ENCODE assay signal across 21 cellular contexts in genomic region chr9:97911528-97911927, GRCh38. TPM values are rescaled to one million over a fixed set of nuclear protein-coding genes. Genes with fewer than 3 reads are reported as not detected.
DNase-seq lines count a peak whose midpoint lies in the region; ATAC-seq and TF ChIP-seq lines count a peak whose summit lies in the region.
"Had no signal": no experiment of that assay in that cellular context is flagged by ENCODE, and none has a peak within 500 bp of the region (broad histone marks: within the 10 kb centered on the region; RNA-seq: fewer than 3 reads in every experiment).

No MANE protein-coding gene starts in this region.

- no peaks in the 10 kb centered on the region for H3K27me3 ChIP-seq in CD4-positive, alpha-beta T cell (ENCODE audit: control insufficient read depth, insufficient read depth, low read length)
- H3K27me3 ChIP-seq in CD8-positive, alpha-beta T cell (ENCODE audit: insufficient read depth, low read length), result no peaks in the 10 kb centered on the region
- H3K27me3 ChIP-seq in naive thymus-derived CD4-positive, alpha-beta T cell (ENCODE audit: control insufficient read depth in 2 of 2, insufficient read depth in 2 of 2, low read length in 2 of 2), result no peaks in the 10 kb centered on the region

- POLR2A ChIA-PET in CD4-positive, alpha-beta T cell (lab: Charles Lee), result interaction anchor here (2.8 kb wide), 1 partner anchor 10 kb away, joined by 19 read pairs; the partner anchor contains the start of gene TRMO
- POLR2A ChIA-PET in CD8-positive, alpha-beta T cell (lab: Charles Lee), result interaction anchor here (4.1 kb wide), 1 partner anchor 10 kb away, joined by 27 read pairs; the partner anchor contains the start of gene TRMO
- POLR2A ChIA-PET in naive thymus-derived CD4-positive, alpha-beta T cell (lab: Charles Lee), result interaction anchor here (0.8 to 19.7 kb wide), 5 partner anchors 6 to 199 kb away, joined by 3 to 715 read pairs (median 3); partner anchors contain the start of gene TRMO

- H3K4me3 Mint-ChIP-seq in CD4-positive, alpha-beta T cell, result no peak overlapping the region
- H3K4me3 Mint-ChIP-seq in CD8-positive, alpha-beta T cell, result no peak overlapping the region
- no peak overlapping the region for H3K4me3 Mint-ChIP-seq in naive thymus-derived CD4-positive, alpha-beta T cell
- H3K4me3 Mint-ChIP-seq: GM23338 had no signal

- peak overlapping the region; percentile 96 for H3K27ac Mint-ChIP-seq in CD4-positive, alpha-beta T cell
- peak overlapping the region; percentile 90 for H3K27ac Mint-ChIP-seq in CD8-positive, alpha-beta T cell
- H3K27ac Mint-ChIP-seq in naive thymus-derived CD4-positive, alpha-beta T cell, result peak overlapping the region in 8 of 9 donors; percentile 16 to 100 (median 97)
- H3K27ac Mint-ChIP-seq: GM23338 had no signal

- peak overlapping the region; percentile 15 for H3K27ac ChIP-seq in CD4-positive, alpha-beta T cell (ENCODE audit: low read depth, low read length)
- no peak overlapping the region for H3K27ac ChIP-seq in CD8-positive, alpha-beta T cell (ENCODE audit: low read depth, low read length)
- H3K27ac ChIP-seq in naive thymus-derived CD4-positive, alpha-beta T cell (ENCODE audit: low read depth, low read length), result peak overlapping the region; percentile 16
- H3K27ac ChIP-seq: C4-2B had no signal

- H3K4me3 ChIP-seq in CD8-positive, alpha-beta T cell (ENCODE audit: low read depth, low read length), result no peak overlapping the region
- no peak overlapping the region for H3K4me3 ChIP-seq in naive thymus-derived CD4-positive, alpha-beta T cell (ENCODE audit: low read length)
- H3K4me3 ChIP-seq: GM12878, GM23338, K562 had no signal

- peaks cover 90% of the 10 kb centered on the region for H3K36me3 Mint-ChIP-seq in CD4-positive, alpha-beta T cell (ENCODE audit: low read depth)
- peaks cover 83% of the 10 kb centered on the region for H3K36me3 Mint-ChIP-seq in CD8-positive, alpha-beta T cell
- H3K36me3 Mint-ChIP-seq in naive thymus-derived CD4-positive, alpha-beta T cell, result peaks cover 21 to 78% (median 63%) of the 10 kb centered on the region in 5 donors

- H3K9me3 Mint-ChIP-seq in CD4-positive, alpha-beta T cell, result no peaks in the 10 kb centered on the region
- no peaks in the 10 kb centered on the region for H3K9me3 Mint-ChIP-seq in CD8-positive, alpha-beta T cell
- peaks cover 0 to 1% (median 0%) of the 10 kb centered on the region in 11 donors for H3K9me3 Mint-ChIP-seq in naive thymus-derived CD4-positive, alpha-beta T cell
- H3K9me3 Mint-ChIP-seq: GM23338 had no signal

- no peak for ATAC-seq in CD4-positive, alpha-beta T cell (ENCODE audit: poor library complexity)
- ATAC-seq in CD8-positive, alpha-beta T cell, result no peak
- ATAC-seq in naive thymus-derived CD4-positive, alpha-beta T cell, result no peak
- ATAC-seq: GM12878, GM23338, K562, PC-3 had no signal

- TF ChIP-seq CTCF in CD4-positive, alpha-beta T cell (IDR thresholded peaks at IDR 0.05), result no peak
- TF ChIP-seq CTCF in CD8-positive, alpha-beta T cell (IDR thresholded peaks at IDR 0.05), result no peak

- intact Hi-C loops in CD4-positive, alpha-beta T cell (cut with DNase I, micrococcal nuclease), result no loop called here
- intact Hi-C loops in CD8-positive, alpha-beta T cell (cut with DNase I, micrococcal nuclease), result no loop called here
- intact Hi-C loops in naive thymus-derived CD4-positive, alpha-beta T cell (cut with micrococcal nuclease), result no loop called here

- H3K4me1 Mint-ChIP-seq in CD4-positive, alpha-beta T cell (ENCODE audit: low read depth), result peaks cover 91% of the 10 kb centered on the region
- peaks cover 84% of the 10 kb centered on the region for H3K4me1 Mint-ChIP-seq in CD8-positive, alpha-beta T cell (ENCODE audit: low read depth)
- peaks cover 50 to 95% (median 86%) of the 10 kb centered on the region in 7 donors for H3K4me1 Mint-ChIP-seq in naive thymus-derived CD4-positive, alpha-beta T cell
- H3K4me1 Mint-ChIP-seq: GM23338 had no signal

- CTCF ChIA-PET in CD4-positive, alpha-beta T cell (lab: Charles Lee), result interaction anchor here (1.0 to 2.7 kb wide), 5 partner anchors 10 to 22 kb away, joined by 3 to 9 read pairs (median 5); partner anchors contain the start of gene TRMO
- CTCF ChIA-PET in CD8-positive, alpha-beta T cell (lab: Charles Lee), result interaction anchor here (1.2 to 6.0 kb wide), 5 partner anchors 10 to 123 kb away, joined by 3 to 51 read pairs (median 5); partner anchors contain the start of gene TRMO
- CTCF ChIA-PET in naive thymus-derived CD4-positive, alpha-beta T cell (lab: Charles Lee), result interaction anchor here (0.6 to 2.6 kb wide), 5 partner anchors 10 to 157 kb away, joined by 3 to 9 read pairs (median 4); no protein-coding TSS in a partner anchor

- H3K27me3 Mint-ChIP-seq in CD4-positive, alpha-beta T cell, result no peaks in the 10 kb centered on the region
- H3K27me3 Mint-ChIP-seq in CD8-positive, alpha-beta T cell (ENCODE audit: low read depth), result no peaks in the 10 kb centered on the region
- no peaks in the 10 kb centered on the region for H3K27me3 Mint-ChIP-seq in naive thymus-derived CD4-positive, alpha-beta T cell

- H3K9me3 ChIP-seq in CD4-positive, alpha-beta T cell (ENCODE audit: control insufficient read depth, low read length), result no peaks in the 10 kb centered on the region
- H3K9me3 ChIP-seq in CD8-positive, alpha-beta T cell (ENCODE audit: low read length), result no peaks in the 10 kb centered on the region
- no peaks in the 10 kb centered on the region for H3K9me3 ChIP-seq in naive thymus-derived CD4-positive, alpha-beta T cell (ENCODE audit: control insufficient read depth in 2 of 3, low read length in 3 of 3)

- DNase-seq in CD4-positive, alpha-beta T cell, result no peak
- DNase-seq in CD8-positive, alpha-beta T cell, result no peak
- DNase-seq in amniotic epithelial cell (ENCODE audit: low read depth) (peak; percentile 24), GM19238 (ENCODE audit: insufficient read length, low spot score) (no peak), NCI-H526 (lab: John Stamatoyannopoulos, UW) (no peak), HPDE6-E6E7 (ENCODE audit: extremely low spot score) (no peak), glomerular visceral epithelial cell (ENCODE audit: extremely low spot score) (no peak)
- DNase-seq in naive thymus-derived CD4-positive, alpha-beta T cell, result no peak
- DNase-seq: AML-193, Calu3, EL, HCEC 1CT, NCI-H1417, NCI-H187, NCI-H2227 treated with DMSO at 0.1 percent for 48 hours, NCI-H510A treated with DMSO at 0.1 percent for 48 hours, PC-3 had no signal

- peaks cover 59% of the 10 kb centered on the region for H3K4me1 ChIP-seq in CD8-positive, alpha-beta T cell (ENCODE audit: insufficient read depth, low read length)
- H3K4me1 ChIP-seq in naive thymus-derived CD4-positive, alpha-beta T cell (ENCODE audit: control insufficient read depth in 2 of 2, insufficient read depth in 2 of 2, low read length in 2 of 2), result peaks cover 45 to 51% of the 10 kb centered on the region in 2 donors

- H3K36me3 ChIP-seq in CD8-positive, alpha-beta T cell (ENCODE audit: insufficient read depth, low read length), result peaks cover 57% of the 10 kb centered on the region
- peaks cover 12 to 59% (median 15%) of the 10 kb centered on the region in 3 experiments for H3K36me3 ChIP-seq in naive thymus-derived CD4-positive, alpha-beta T cell (ENCODE audit: control insufficient read depth in 2 of 3, insufficient read depth in 3 of 3, low read length in 3 of 3)

RNA-seq across cellular contexts. Expression of gene TRMO, which starts 10.8 kb away (rescaled TPM):
- 10 to 100 TPM; 42.8 to 45.8 TPM for total RNA-seq in CD4-positive, alpha-beta T cell
- 10 to 100 TPM; 45.7 to 50.6 TPM for total RNA-seq in CD8-positive, alpha-beta T cell
- total RNA-seq in naive thymus-derived CD4-positive, alpha-beta T cell, result 10 to 100 TPM; 26.8 to 55.3 (median 43.8) TPM
- 10 to 100 TPM; 24.5 to 29.3 TPM for polyA plus RNA-seq in naive thymus-derived CD4-positive, alpha-beta T cell

RNA-seq across cellular contexts. Expression of gene HEMGN, which starts 26.4 kb away (rescaled TPM):
- under 1 TPM; 0.30 to 0.34 TPM for total RNA-seq in CD4-positive, alpha-beta T cell
- total RNA-seq in CD8-positive, alpha-beta T cell, result under 1 TPM; 0.14 to 0.33 TPM
- total RNA-seq in naive thymus-derived CD4-positive, alpha-beta T cell, result 1 to 10 TPM; 1.3 to 4.3 (median 2.3) TPM
- 10 to 100 TPM; 13.6 to 14.2 TPM for polyA plus RNA-seq in naive thymus-derived CD4-positive, alpha-beta T cell
- total RNA-seq: Calu3, GM23338, PC-3 had no signal
- polyA plus RNA-seq: GM23338 had no signal

RNA-seq across cellular contexts. Expression of gene FOXE1, which starts 58.5 kb away (rescaled TPM):
- not detected for total RNA-seq in CD4-positive, alpha-beta T cell
- total RNA-seq in CD8-positive, alpha-beta T cell, result under 1 TPM in 1 of 2 experiments, not detected in 1; 0.08 TPM
- total RNA-seq in naive thymus-derived CD4-positive, alpha-beta T cell, result not detected
- polyA plus RNA-seq in naive thymus-derived CD4-positive, alpha-beta T cell, result under 1 TPM in 1 of 2 donors, not detected in 1; 0.05 TPM
- total RNA-seq: GM12878, K562, PC-3 had no signal
- polyA plus RNA-seq: GM12878, GM23338, K562 had no signal
